Comparison of ENCODE assay signal across 1 cellular context in the genomic region with DNA sequence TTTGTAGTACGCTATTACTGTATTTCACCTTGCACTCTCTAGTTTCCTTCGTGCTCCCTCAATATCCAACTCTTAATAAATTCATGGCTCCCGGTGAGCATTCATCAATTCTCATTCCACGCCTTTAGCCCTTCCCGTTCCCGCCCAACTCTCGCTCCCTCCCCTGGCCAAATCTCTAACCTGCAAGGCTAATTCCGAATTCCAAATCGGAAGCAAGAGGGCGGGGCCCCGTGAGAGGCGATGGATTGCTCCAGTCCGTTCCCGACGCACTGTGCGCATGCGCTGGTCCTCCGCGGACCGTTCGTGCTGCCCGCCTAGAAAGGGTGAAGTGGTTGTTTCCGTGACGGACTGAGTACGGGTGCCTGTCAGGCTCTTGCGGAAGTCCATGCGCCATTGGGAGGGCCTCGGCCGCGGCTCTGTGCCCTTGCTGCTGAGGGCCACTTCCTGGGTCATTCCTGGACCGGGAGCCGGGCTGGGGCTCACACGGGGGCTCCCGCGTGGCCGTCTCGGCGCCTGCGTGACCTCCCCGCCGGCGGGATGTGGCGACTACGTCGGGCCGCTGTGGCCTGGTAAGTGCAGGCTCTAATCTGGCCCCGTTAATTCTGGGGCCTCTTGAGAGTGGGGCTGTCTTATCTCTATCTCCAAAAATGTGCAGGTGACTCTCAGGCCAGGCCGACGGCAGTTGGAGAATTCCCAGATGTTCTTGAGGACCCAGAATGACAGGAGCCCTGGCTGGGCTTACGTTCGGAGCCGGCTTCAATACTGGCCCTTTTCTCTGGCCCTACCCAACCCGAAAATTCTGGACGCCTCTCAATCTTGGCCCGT.
TF ChIP-seq lines count a peak whose summit lies in the region.

OPA1 (plus strand) TSS at position 368 of the 825 bp plus-strand sequence; CDS start at position 538, 170 bp downstream.

TF ChIP-seq in K562, 482 proteins besides CTCF, POLR2A, EP300 and RAD21 (continued from another document and continues in another):
- TF ChIP-seq, protein P1, sequence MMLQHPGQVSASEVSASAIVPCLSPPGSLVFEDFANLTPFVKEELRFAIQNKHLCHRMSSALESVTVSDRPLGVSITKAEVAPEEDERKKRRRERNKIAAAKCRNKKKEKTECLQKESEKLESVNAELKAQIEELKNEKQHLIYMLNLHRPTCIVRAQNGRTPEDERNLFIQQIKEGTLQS (IDR thresholded peaks at IDR 0.05), result no peak; the same call in 1 of the 2 replicates
- TF ChIP-seq, protein P1 (CRISPR knock-in tag; conservative IDR thresholded peaks at IDR 0.05), result peak; percentile 71; the same call in 1 of the 2 replicates
- TF ChIP-seq ZNF79 (CRISPR knock-in tag; IDR thresholded peaks at IDR 0.05; ENCODE audit: low read depth) (no peak), FOXO4 (CRISPR knock-in tag; IDR thresholded peaks at IDR 0.05) (no peak), GTF2A2 (tag; IDR thresholded peaks at IDR 0.05) (no peak), TBP (optimal IDR thresholded peaks at IDR 0.05; ENCODE audit: low read depth, low read length) (peak; percentile 75), SIN3B (IDR thresholded peaks at IDR 0.05; ENCODE audit: low read depth) (peak; percentile 94), E2F8 (IDR thresholded peaks at IDR 0.05; ENCODE audit: low read depth, partially characterized antibody) (peak; percentile 92), ZNF778 (CRISPR knock-in tag; IDR thresholded peaks at IDR 0.05) (no peak), HBP1 (CRISPR knock-in tag; IDR thresholded peaks at IDR 0.05) (no peak), MXI1 (IDR thresholded peaks at IDR 0.05; ENCODE audit: low read depth, low read length) (no peak), HOMEZ (CRISPR knock-in tag; IDR thresholded peaks at IDR 0.05) (no peak), CCAR2 (IDR thresholded peaks at IDR 0.05; ENCODE audit: low read depth, low read length) (no peak), KAT7 (CRISPR knock-in tag; IDR thresholded peaks at IDR 0.05; ENCODE audit: borderline replicate concordance) (peak; percentile 92; the same call in 1 of the 2 replicates), TGIF2 (CRISPR knock-in tag; IDR thresholded peaks at IDR 0.05) (peak; percentile 34; the same call in 1 of the 2 replicates), STAT5B (CRISPR knock-in tag; IDR thresholded peaks at IDR 0.05) (no peak), TAF9B (IDR thresholded peaks at IDR 0.05; ENCODE audit: partially characterized antibody) (peak; percentile 86), CXXC5 (CRISPR knock-in tag; IDR thresholded peaks at IDR 0.05) (peak; percentile 91), ZNF668 (CRISPR knock-in tag; IDR thresholded peaks at IDR 0.05) (no peak), KAT2B (IDR thresholded peaks at IDR 0.05; ENCODE audit: low read depth, low read length) (no peak), RCOR1 (IDR thresholded peaks at IDR 0.05; ENCODE audit: borderline replicate concordance in 1 of 2, low read depth in 2 of 2, low read length in 2 of 2) (peak in 1 of 2 experiments; percentile 68; a peak in 2 of 4 replicates), SMAD4 (CRISPR knock-in tag; conservative IDR thresholded peaks at IDR 0.05) (peak; percentile 46; the same call in 1 of the 2 replicates), ZFX (CRISPR knock-in tag; IDR thresholded peaks at IDR 0.05) (peak; percentile 98), DPF2 (IDR thresholded peaks at IDR 0.05) (peak; percentile 25; the same call in 1 of the 2 replicates), NCOR1 (IDR thresholded peaks at IDR 0.05) (peak; percentile 62), KLF16 (IDR thresholded peaks at IDR 0.05) (peak; percentile 86), TRIM25 (IDR thresholded peaks at IDR 0.05; ENCODE audit: borderline replicate concordance) (no peak), THRAP3 (IDR thresholded peaks at IDR 0.05; ENCODE audit: borderline replicate concordance) (no peak), ZNF785 (CRISPR knock-in tag; IDR thresholded peaks at IDR 0.05) (no peak), YBX1 (IDR thresholded peaks at IDR 0.05) (no peak), LCOR (CRISPR knock-in tag; IDR thresholded peaks at IDR 0.05) (peak; percentile 81), ZFP36 (IDR thresholded peaks at IDR 0.05; ENCODE audit: low read depth, low read length, partially characterized antibody) (peak; percentile 7)
- TF ChIP-seq, protein P2, sequence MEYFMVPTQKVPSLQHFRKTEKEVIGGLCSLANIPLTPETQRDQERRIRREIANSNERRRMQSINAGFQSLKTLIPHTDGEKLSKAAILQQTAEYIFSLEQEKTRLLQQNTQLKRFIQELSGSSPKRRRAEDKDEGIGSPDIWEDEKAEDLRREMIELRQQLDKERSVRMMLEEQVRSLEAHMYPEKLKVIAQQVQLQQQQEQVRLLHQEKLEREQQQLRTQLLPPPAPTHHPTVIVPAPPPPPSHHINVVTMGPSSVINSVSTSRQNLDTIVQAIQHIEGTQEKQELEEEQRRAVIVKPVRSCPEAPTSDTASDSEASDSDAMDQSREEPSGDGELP (CRISPR knock-in tag; IDR thresholded peaks at IDR 0.05; ENCODE audit: borderline replicate concordance), result peak; percentile 80
- TF ChIP-seq, protein P3, sequence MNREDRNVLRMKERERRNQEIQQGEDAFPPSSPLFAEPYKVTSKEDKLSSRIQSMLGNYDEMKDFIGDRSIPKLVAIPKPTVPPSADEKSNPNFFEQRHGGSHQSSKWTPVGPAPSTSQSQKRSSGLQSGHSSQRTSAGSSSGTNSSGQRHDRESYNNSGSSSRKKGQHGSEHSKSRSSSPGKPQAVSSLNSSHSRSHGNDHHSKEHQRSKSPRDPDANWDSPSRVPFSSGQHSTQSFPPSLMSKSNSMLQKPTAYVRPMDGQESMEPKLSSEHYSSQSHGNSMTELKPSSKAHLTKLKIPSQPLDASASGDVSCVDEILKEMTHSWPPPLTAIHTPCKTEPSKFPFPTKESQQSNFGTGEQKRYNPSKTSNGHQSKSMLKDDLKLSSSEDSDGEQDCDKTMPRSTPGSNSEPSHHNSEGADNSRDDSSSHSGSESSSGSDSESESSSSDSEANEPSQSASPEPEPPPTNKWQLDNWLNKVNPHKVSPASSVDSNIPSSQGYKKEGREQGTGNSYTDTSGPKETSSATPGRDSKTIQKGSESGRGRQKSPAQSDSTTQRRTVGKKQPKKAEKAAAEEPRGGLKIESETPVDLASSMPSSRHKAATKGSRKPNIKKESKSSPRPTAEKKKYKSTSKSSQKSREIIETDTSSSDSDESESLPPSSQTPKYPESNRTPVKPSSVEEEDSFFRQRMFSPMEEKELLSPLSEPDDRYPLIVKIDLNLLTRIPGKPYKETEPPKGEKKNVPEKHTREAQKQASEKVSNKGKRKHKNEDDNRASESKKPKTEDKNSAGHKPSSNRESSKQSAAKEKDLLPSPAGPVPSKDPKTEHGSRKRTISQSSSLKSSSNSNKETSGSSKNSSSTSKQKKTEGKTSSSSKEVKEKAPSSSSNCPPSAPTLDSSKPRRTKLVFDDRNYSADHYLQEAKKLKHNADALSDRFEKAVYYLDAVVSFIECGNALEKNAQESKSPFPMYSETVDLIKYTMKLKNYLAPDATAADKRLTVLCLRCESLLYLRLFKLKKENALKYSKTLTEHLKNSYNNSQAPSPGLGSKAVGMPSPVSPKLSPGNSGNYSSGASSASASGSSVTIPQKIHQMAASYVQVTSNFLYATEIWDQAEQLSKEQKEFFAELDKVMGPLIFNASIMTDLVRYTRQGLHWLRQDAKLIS (CRISPR knock-in tag; IDR thresholded peaks at IDR 0.05), result peak; percentile 82
- TF ChIP-seq, protein P4, sequence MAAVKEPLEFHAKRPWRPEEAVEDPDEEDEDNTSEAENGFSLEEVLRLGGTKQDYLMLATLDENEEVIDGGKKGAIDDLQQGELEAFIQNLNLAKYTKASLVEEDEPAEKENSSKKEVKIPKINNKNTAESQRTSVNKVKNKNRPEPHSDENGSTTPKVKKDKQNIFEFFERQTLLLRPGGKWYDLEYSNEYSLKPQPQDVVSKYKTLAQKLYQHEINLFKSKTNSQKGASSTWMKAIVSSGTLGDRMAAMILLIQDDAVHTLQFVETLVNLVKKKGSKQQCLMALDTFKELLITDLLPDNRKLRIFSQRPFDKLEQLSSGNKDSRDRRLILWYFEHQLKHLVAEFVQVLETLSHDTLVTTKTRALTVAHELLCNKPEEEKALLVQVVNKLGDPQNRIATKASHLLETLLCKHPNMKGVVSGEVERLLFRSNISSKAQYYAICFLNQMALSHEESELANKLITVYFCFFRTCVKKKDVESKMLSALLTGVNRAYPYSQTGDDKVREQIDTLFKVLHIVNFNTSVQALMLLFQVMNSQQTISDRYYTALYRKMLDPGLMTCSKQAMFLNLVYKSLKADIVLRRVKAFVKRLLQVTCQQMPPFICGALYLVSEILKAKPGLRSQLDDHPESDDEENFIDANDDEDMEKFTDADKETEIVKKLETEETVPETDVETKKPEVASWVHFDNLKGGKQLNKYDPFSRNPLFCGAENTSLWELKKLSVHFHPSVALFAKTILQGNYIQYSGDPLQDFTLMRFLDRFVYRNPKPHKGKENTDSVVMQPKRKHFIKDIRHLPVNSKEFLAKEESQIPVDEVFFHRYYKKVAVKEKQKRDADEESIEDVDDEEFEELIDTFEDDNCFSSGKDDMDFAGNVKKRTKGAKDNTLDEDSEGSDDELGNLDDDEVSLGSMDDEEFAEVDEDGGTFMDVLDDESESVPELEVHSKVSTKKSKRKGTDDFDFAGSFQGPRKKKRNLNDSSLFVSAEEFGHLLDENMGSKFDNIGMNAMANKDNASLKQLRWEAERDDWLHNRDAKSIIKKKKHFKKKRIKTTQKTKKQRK (IDR thresholded peaks at IDR 0.05; ENCODE audit: borderline replicate concordance, low read depth, low read length), result 0 out of 2 replicates have a peak, but pooled peaks have one; percentile 10
